8 cellular contexts compared by ENCODE assay signal in the genomic region with DNA sequence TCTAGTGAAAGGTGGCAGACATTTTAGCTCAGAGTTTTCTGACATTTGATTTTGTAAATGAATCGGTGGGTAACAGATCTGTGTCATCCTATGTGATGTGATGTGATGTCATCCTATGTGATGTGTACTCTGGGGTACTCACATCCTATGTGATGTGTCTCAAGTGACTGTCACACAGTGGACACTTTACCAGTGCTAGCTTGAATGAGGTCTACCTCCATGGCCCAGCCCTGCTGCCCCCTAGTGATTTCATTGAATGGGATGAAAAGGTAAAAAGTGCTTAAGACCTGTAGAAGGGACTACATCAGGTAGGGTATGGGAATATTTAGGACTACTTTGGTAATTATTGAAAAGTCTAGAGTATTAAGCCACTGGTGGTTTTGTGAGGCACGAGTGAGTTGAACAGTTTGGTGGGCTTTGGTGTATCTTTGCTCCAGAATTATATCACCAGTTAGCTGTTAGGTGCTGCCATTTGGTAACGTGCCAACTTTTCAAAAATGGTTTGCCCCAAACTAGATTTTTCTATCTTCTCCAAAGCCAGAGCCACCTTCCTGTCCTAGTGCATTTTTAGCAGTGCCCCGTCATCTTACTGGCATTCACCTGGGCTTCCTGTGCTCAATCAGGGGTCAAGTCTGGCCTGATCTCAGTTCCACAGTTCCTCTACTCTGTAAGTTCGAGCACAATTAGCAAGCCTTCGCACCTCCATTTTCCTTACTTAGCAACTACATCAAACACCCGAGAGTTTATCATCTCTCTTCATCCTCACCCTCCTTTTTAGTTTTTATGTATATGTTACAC. TPM values are rescaled to one million over a fixed set of nuclear protein-coding genes. Genes with fewer than 3 reads are reported as not detected.
A peak's percentile ranks its signal among the peaks of the same experiment; 100 is the strongest.
DNase-seq lines count a peak whose midpoint lies in the region; ATAC-seq and TF ChIP-seq lines count a peak whose summit lies in the region.

No MANE protein-coding gene starts in this region.

- no TSS peak for BruUV-seq in Calu3 (replicated peaks; lab: Mats Ljungman, UMichigan)

- no peak overlapping the region for H3K27ac ChIP-seq in caudate nucleus (ENCODE audit: low read depth, low read length)

- H3K4me1 ChIP-seq in mucosa of descending colon (ENCODE audit: low read depth), result peaks cover 69% of the 10 kb centered on the region

- CTCF ChIA-PET in Calu3 (lab: Charles Lee), result interaction anchor here (0.6 to 1.2 kb wide), 11 partner anchors 8 to 382 kb away, joined by 3 to 7 read pairs (median 3); partner anchors contain the start of gene EIF4H

- no peaks in the 10 kb centered on the region for H3K27me3 Mint-ChIP-seq in Calu3 (ENCODE audit: unreplicated experiment)
- no peaks in the 10 kb centered on the region for H3K27me3 Mint-ChIP-seq in IgD-negative memory B cell
- H3K27me3 Mint-ChIP-seq in activated naive CD8-positive, alpha-beta T cell treated with anti-CD3 and anti-CD28 coated beads, Interleukin-2, amount 10 ng/mL, durations not matched to agents 7 days and 5 days, result no peaks in the 10 kb centered on the region

- H3K4me1 Mint-ChIP-seq in Calu3 (ENCODE audit: low read depth, unreplicated experiment) (peaks cover 22% of the 10 kb centered on the region), IgD-negative memory B cell (peaks cover 57 to 61% (median 60%) of the 10 kb centered on the region in 3 donors)
- H3K4me1 Mint-ChIP-seq in activated naive CD8-positive, alpha-beta T cell treated with anti-CD3 and anti-CD28 coated beads, Interleukin-2, amount 10 ng/mL, durations not matched to agents 7 days and 5 days, result peaks cover 51% of the 10 kb centered on the region

- H3K9me3 Mint-ChIP-seq in Calu3 (ENCODE audit: low read depth, unreplicated experiment) (no peaks in the 10 kb centered on the region), IgD-negative memory B cell (no peaks in the 10 kb centered on the region)
- no peaks in the 10 kb centered on the region for H3K9me3 Mint-ChIP-seq in activated naive CD8-positive, alpha-beta T cell treated with anti-CD3 and anti-CD28 coated beads, Interleukin-2, amount 10 ng/mL, durations not matched to agents 7 days and 5 days

- POLR2A ChIA-PET in activated naive CD8-positive, alpha-beta T cell treated with anti-CD3 and anti-CD28 coated beads, Interleukin-2, amount 10 ng/mL, durations not matched to agents 7 days and 5 days (lab: Charles Lee), result interaction anchor here (1.1 to 1.7 kb wide), 3 partner anchors 9 to 116 kb away, joined by 4 to 6 read pairs (median 4); no protein-coding TSS in a partner anchor

- peak; percentile 43 for DNase-seq in Calu3
- DNase-seq in activated naive CD8-positive, alpha-beta T cell treated with anti-CD3 and anti-CD28 coated beads, Interleukin-2, amount 10 ng/mL, durations not matched to agents 7 days and 5 days, result no peak
- DNase-seq in mucosa of descending colon, result peak in 1 of 3 donors; percentile 67
- no peak for DNase-seq in caudate nucleus (lab: John Stamatoyannopoulos, UW)
- DNase-seq in NCI-H2107 (lab: John Stamatoyannopoulos, UW), result no peak
- no peak for DNase-seq in NCI-H1092 treated with DMSO at 0.1 percent for 48 hours (lab: John Stamatoyannopoulos, UW)

- no peaks in the 10 kb centered on the region for H3K36me3 ChIP-seq in mucosa of descending colon (ENCODE audit: low read depth)

- H3K4me3 Mint-ChIP-seq in Calu3 (ENCODE audit: low read depth, unreplicated experiment) (no peak overlapping the region), IgD-negative memory B cell (peak overlapping the region in 3 of 4 donors; percentile 16 to 84 (median 43))
- H3K4me3 Mint-ChIP-seq in activated naive CD8-positive, alpha-beta T cell treated with anti-CD3 and anti-CD28 coated beads, Interleukin-2, amount 10 ng/mL, durations not matched to agents 7 days and 5 days, result no peak overlapping the region

- no peak overlapping the region for H3K4me3 ChIP-seq in mucosa of descending colon

- TF ChIP-seq CTCF in Calu3 (IDR thresholded peaks at IDR 0.05; ENCODE audit: unreplicated experiment) (no peak), mucosa of descending colon (IDR thresholded peaks at IDR 0.05) (no peak)

- no peaks in the 10 kb centered on the region for H3K9me3 ChIP-seq in mucosa of descending colon

- peak; percentile 70 for ATAC-seq in activated naive CD8-positive, alpha-beta T cell treated with anti-CD3 and anti-CD28 coated beads, Interleukin-2, amount 10 ng/mL, durations not matched to agents 7 days and 5 days (ENCODE audit: low read depth)
- ATAC-seq in mucosa of descending colon (peak; percentile 60), GM21825 (IDR thresholded peaks at IDR 0.05; ENCODE audit: unreplicated experiment) (no peak)

- H3K27ac Mint-ChIP-seq in Calu3 (ENCODE audit: unreplicated experiment) (no peak overlapping the region), IgD-negative memory B cell (peak overlapping the region; percentile 67 to 76 (median 69))
- H3K27ac Mint-ChIP-seq in activated naive CD8-positive, alpha-beta T cell treated with anti-CD3 and anti-CD28 coated beads, Interleukin-2, amount 10 ng/mL, durations not matched to agents 7 days and 5 days, result peak overlapping the region; percentile 52

- intact Hi-C loops in Calu3 (cut with micrococcal nuclease; ENCODE audit: unreplicated experiment) (loop anchor here (5.0 kb wide), 1 partner anchor 117 kb away; no protein-coding TSS in a partner anchor), mucosa of descending colon (cut with DNase I, micrococcal nuclease) (loop anchor here in 1 of 2 donors (10.0 kb wide), 1 partner anchor 119 kb away; no protein-coding TSS in a partner anchor)

- H3K36me3 Mint-ChIP-seq in Calu3 (ENCODE audit: insufficient read depth, unreplicated experiment) (peaks cover 18% of the 10 kb centered on the region), IgD-negative memory B cell (peaks cover 5% of the 10 kb centered on the region)
- peaks cover 13% of the 10 kb centered on the region for H3K36me3 Mint-ChIP-seq in activated naive CD8-positive, alpha-beta T cell treated with anti-CD3 and anti-CD28 coated beads, Interleukin-2, amount 10 ng/mL, durations not matched to agents 7 days and 5 days

RNA-seq across cellular contexts. Expression of gene EIF4H, which starts 9.7 kb away (rescaled TPM):
- total RNA-seq in Calu3 (2022) (191 and 196 TPM in 2 replicates), mucosa of descending colon (100 to 1,000 TPM; 231 to 278 (median 274) TPM)
- polyA plus RNA-seq in IgD-negative memory B cell, result 197 TPM
- 100 to 1,000 TPM; 264 to 270 TPM for total RNA-seq in activated naive CD8-positive, alpha-beta T cell treated with anti-CD3 and anti-CD28 coated beads, Interleukin-2, amount 10 ng/mL, durations not matched to agents 7 days and 5 days

RNA-seq across cellular contexts. Expression of gene LAT2, which starts 26.0 kb away (rescaled TPM):
- 0.90 and 0.95 TPM in 2 replicates for total RNA-seq in Calu3 (2022)
- 383 TPM for polyA plus RNA-seq in IgD-negative memory B cell
- 10 to 100 TPM; 21.4 to 22.9 TPM for total RNA-seq in activated naive CD8-positive, alpha-beta T cell treated with anti-CD3 and anti-CD28 coated beads, Interleukin-2, amount 10 ng/mL, durations not matched to agents 7 days and 5 days
- 1 to 10 TPM; 3.1 to 8.1 (median 6.9) TPM for total RNA-seq in mucosa of descending colon

Comparison
In these comparisons a context has a peak if more than half of its experiments do, and no peak if none do; other contexts are left out.
1. H3K4me3 Mint-ChIP-seq: peak in IgD-negative memory B cell (3 of 4); none in Calu3 (single experiment) and activated naive CD8-positive, alpha-beta T cell treated with anti-CD3 and anti-CD28 coated beads, Interleukin-2, amount 10 ng/mL, durations not matched to agents 7 days and 5 days (single experiment).